23 cellular contexts compared by ENCODE assay signal in the genomic region with DNA sequence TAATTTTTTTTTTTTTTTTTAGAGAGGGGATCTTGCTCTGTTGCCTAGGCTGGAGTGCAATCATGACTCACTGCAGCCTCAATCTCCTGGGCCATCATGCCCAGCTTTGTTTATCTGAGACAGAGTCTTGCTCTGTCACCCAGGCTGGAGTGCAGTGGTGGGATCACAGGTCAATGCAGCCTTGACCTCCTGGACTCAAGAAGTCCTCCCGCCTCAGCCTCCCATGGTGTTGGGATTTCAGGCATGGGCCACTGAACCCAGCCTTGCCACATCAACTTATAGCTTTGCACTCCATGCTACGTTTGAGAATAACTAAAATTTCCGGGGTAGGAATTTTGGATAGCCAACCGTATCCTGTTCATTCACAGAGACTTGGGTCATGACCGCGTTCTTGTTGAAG.
"Had no signal": no experiment of that assay in that cellular context is flagged by ENCODE, and none has a peak within 500 bp of the region (broad histone marks: within the 10 kb centered on the region; RNA-seq: fewer than 3 reads in every experiment).

No MANE protein-coding gene starts in this region.

- ATAC-seq: activated CD8-positive, alpha-beta memory T cell treated with anti-CD3 and anti-CD28 coated beads, Interleukin-2, amount 10 ng/mL, durations not matched to agents 7 days and 5 days; WTC11 had no signal

- H3K4me1 ChIP-seq: breast epithelium, Peyer's patch, SJSA1 had no signal

- H3K4me3 ChIP-seq: breast epithelium, MG63, Peyer's patch, SJSA1 had no signal

- H3K4me1 Mint-ChIP-seq: WTC11 had no signal

- H3K27me3 Mint-ChIP-seq: activated CD8-positive, alpha-beta memory T cell treated with anti-CD3 and anti-CD28 coated beads, Interleukin-2, amount 10 ng/mL, durations not matched to agents 7 days and 5 days; activated naive CD8-positive, alpha-beta T cell treated with anti-CD3 and anti-CD28 coated beads, Interleukin-2, amount 10 ng/mL, durations not matched to agents 7 days and 5 days had no signal

- H3K36me3 ChIP-seq: breast epithelium had no signal

- H3K9me3 Mint-ChIP-seq: activated naive CD8-positive, alpha-beta T cell treated with anti-CD3 and anti-CD28 coated beads, Interleukin-2, amount 10 ng/mL, durations not matched to agents 7 days and 5 days; T-helper 1 cell treated with Interleukin-12 subunit alpha and Interleukin-12 subunit beta and Interleukin-4 antibody, amounts not matched to agents 30 μg/mL and 1 μg/mL, for 36 hours; WTC11 had no signal

- H3K27me3 ChIP-seq: breast epithelium, MG63, Peyer's patch, SJSA1 had no signal

- H3K27ac ChIP-seq: breast epithelium, Peyer's patch, SJSA1 had no signal

- H3K4me3 Mint-ChIP-seq: activated CD8-positive, alpha-beta memory T cell treated with anti-CD3 and anti-CD28 coated beads, Interleukin-2, amount 10 ng/mL, durations not matched to agents 7 days and 5 days; activated naive CD8-positive, alpha-beta T cell treated with anti-CD3 and anti-CD28 coated beads, Interleukin-2, amount 10 ng/mL, durations not matched to agents 7 days and 5 days; T-helper 1 cell treated with Interleukin-12 subunit alpha and Interleukin-12 subunit beta and Interleukin-4 antibody, amounts not matched to agents 30 μg/mL and 1 μg/mL, for 36 hours; WTC11 had no signal

- H3K9me3 ChIP-seq: breast epithelium, MG63, Peyer's patch, SJSA1 had no signal

- DNase-seq: activated CD4-positive, alpha-beta T cell treated with anti-CD3 and anti-CD28 coated beads, Interleukin-2, amount 50 U/mL, for 1 hour; activated CD4-positive, CD25-positive, alpha-beta regulatory T cell treated with anti-CD3 and anti-CD28 coated beads, Interleukin-2, amount 50 U/mL, for 72 hours; activated CD8-positive, alpha-beta memory T cell treated with anti-CD3 and anti-CD28 coated beads, Interleukin-2, amount 10 ng/mL, durations not matched to agents 7 days and 5 days; activated effector memory CD4-positive, alpha-beta T cell treated with Interleukin-2 at 50 U/mL for 16 hours; activated naive CD4-positive, alpha-beta T cell; activated naive CD8-positive, alpha-beta T cell treated with anti-CD3 and anti-CD28 coated beads, Interleukin-2, amount 10 ng/mL, durations not matched to agents 7 days and 5 days; caudate nucleus; MG63; MV-4-11; NCI-H1092 treated with DMSO at 0.1 percent for 48 hours; NCI-H1436; NCI-H1694 treated with DMSO at 0.1 percent for 48 hours; NCI-H2029 treated with DMSO at 0.1 percent for 48 hours; NCI-H510A treated with DMSO at 0.1 percent for 48 hours; NCI-H69; NK-92 treated with Interleukin-12 subunit alpha and Interleukin-12 subunit beta, amount 100 ng/mL, for 24 hours; OCI-M1; Peyer's patch; Right ventricle myocardium superior had no signal

- H3K27ac Mint-ChIP-seq: WTC11 had no signal
